In the genomic region with DNA sequence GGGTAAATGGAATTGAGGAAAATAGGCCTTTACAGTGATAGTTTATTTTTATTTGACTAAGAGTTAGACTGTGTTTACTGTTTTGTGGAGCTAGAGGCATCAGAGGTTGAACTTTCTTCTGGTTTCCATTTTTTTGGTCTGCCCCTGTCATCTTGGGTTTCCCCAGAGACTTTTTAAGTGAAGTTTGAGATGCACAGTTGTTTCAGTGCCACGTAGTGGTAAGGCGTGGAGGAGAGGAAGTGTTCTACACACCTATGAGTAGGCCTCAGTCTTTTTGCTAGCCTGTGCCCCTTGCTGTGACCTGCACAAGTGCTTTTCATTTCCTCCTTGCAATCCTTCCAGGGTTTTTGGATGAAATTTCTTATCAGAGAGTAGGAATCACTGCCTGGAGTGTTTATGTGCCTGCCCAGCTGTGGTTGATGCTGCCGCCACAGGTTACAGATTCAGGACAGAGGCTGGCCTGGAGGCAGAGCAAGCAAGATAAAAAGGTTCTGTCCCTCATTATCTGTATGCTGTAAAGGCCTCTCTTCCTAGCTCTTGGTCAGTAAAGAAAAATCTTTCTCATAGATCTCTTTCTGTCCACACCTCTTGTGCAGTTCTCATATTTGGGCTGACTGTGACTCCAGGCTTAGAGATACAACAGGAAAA, we compare ENCODE assay signal across 14 cellular contexts. TPM values are rescaled to one million over a fixed set of nuclear protein-coding genes. Genes with fewer than 3 reads are reported as not detected.
DNase-seq lines count a peak whose midpoint lies in the region; ATAC-seq and TF ChIP-seq lines count a peak whose summit lies in the region.
"Had no signal": no experiment of that assay in that cellular context is flagged by ENCODE, and none has a peak within 500 bp of the region (broad histone marks: within the 10 kb centered on the region; RNA-seq: fewer than 3 reads in every experiment).

No MANE protein-coding gene starts in this region.

- no peak for TF ChIP-seq POLR2A in esophagus squamous epithelium (IDR thresholded peaks at IDR 0.05)

- peak; percentile 83 for ATAC-seq in GM19035 (IDR thresholded peaks at IDR 0.05; ENCODE audit: unreplicated experiment)
- peak; percentile 96 for ATAC-seq in HG02973 (IDR thresholded peaks at IDR 0.05; ENCODE audit: unreplicated experiment)

- H3K27me3 ChIP-seq in esophagus squamous epithelium: no peaks in the 10 kb centered on the region
- H3K27me3 ChIP-seq: BE2C had no signal

- no peak overlapping the region for H3K4me3 Mint-ChIP-seq in activated CD4-positive, alpha-beta memory T cell treated with anti-CD3 and anti-CD28 coated beads for 36 hours

- 69 to 90% methylated on average over 2 to 3 of the region's 3 CpGs for WGBS in esophagus squamous epithelium, 2 donors

- H3K27ac Mint-ChIP-seq in activated CD4-positive, alpha-beta memory T cell treated with anti-CD3 and anti-CD28 coated beads for 36 hours: peak overlapping the region; percentile 13

- H3K27me3 Mint-ChIP-seq in activated CD4-positive, alpha-beta memory T cell treated with anti-CD3 and anti-CD28 coated beads for 36 hours: no peaks in the 10 kb centered on the region

- no peaks in the 10 kb centered on the region for H3K36me3 Mint-ChIP-seq in activated CD4-positive, alpha-beta memory T cell treated with anti-CD3 and anti-CD28 coated beads for 36 hours

- no peak overlapping the region for H3K4me3 ChIP-seq in esophagus squamous epithelium

- H3K4me1 Mint-ChIP-seq in activated CD4-positive, alpha-beta memory T cell treated with anti-CD3 and anti-CD28 coated beads for 36 hours (ENCODE audit: low read depth): peaks cover 6% of the 10 kb centered on the region

- no peak overlapping the region for H3K27ac ChIP-seq in esophagus squamous epithelium
- H3K27ac ChIP-seq: WERI-Rb-1 had no signal

- no peaks in the 10 kb centered on the region for H3K9me3 ChIP-seq in esophagus squamous epithelium
- H3K9me3 ChIP-seq: BE2C had no signal

- peak; percentile 19 for DNase-seq in GM10248 (ENCODE audit: extremely low spot score)
- peak; percentile 29 for DNase-seq in activated CD4-positive, alpha-beta memory T cell treated with anti-CD3 and anti-CD28 coated beads for 36 hours
- DNase-seq in DMS 273 treated with DMSO at 0.1 percent for 48 hours (lab: John Stamatoyannopoulos, UW): no peak
- DNase-seq in esophagus squamous epithelium (lab: John Stamatoyannopoulos, UW): no peak
- no peak for DNase-seq in cerebellar nuclear complex (lab: John Stamatoyannopoulos, UW)
- DNase-seq in stimulated activated CD4-positive, alpha-beta T cell treated with anti-CD3 and anti-CD28 coated beads, Interleukin-1b, Interleukin-23, amount 100 ng/mL, for 48 hours: no peak
- DNase-seq: BE2C; NCI-H1092; stimulated activated CD4-positive, alpha-beta T cell treated with anti-CD3 and anti-CD28 coated beads, Interleukin-2, amount 100 ng/mL, for 24 hours; WERI-Rb-1 had no signal

- no peaks in the 10 kb centered on the region for H3K4me1 ChIP-seq in esophagus squamous epithelium
- H3K4me1 ChIP-seq: BE2C had no signal

- POLR2A ChIA-PET in GM10248 (lab: Yijun Ruan, JAX): interaction anchor here (0.5 kb wide), 1 partner anchor 12 kb away, joined by 3 read pairs; no protein-coding TSS in a partner anchor
- POLR2A ChIA-PET in activated CD4-positive, alpha-beta memory T cell treated with anti-CD3 and anti-CD28 coated beads for 36 hours (lab: Charles Lee): no interaction called here

- no peaks in the 10 kb centered on the region for H3K36me3 ChIP-seq in esophagus squamous epithelium
- H3K36me3 ChIP-seq: BE2C, WERI-Rb-1 had no signal

- intact Hi-C loops in activated CD4-positive, alpha-beta memory T cell treated with anti-CD3 and anti-CD28 coated beads for 36 hours (cut with micrococcal nuclease): no loop called here
- intact Hi-C loops in esophagus squamous epithelium (cut with DNase I): no loop called here

- CTCF ChIA-PET in GM10248 (lab: Yijun Ruan, JAX): interaction anchor here (1.9 kb wide), 1 partner anchor 22 kb away, joined by 4 read pairs; no protein-coding TSS in a partner anchor
- CTCF ChIA-PET in activated CD4-positive, alpha-beta memory T cell treated with anti-CD3 and anti-CD28 coated beads for 36 hours (lab: Charles Lee): no interaction called here

- TF ChIP-seq CTCF in GM10248 (IDR thresholded peaks at IDR 0.05; ENCODE audit: control extremely low read depth, extremely low read depth, low read depth, missing control alignments) (peak; percentile 24), esophagus squamous epithelium (IDR thresholded peaks at IDR 0.05) (no peak)

- peaks cover 8% of the 10 kb centered on the region for H3K9me3 Mint-ChIP-seq in activated CD4-positive, alpha-beta memory T cell treated with anti-CD3 and anti-CD28 coated beads for 36 hours

RNA-seq across cellular contexts. Expression of a gene that starts 12.5 kb away (rescaled TPM):
- not detected for total RNA-seq in activated CD4-positive, alpha-beta memory T cell treated with anti-CD3 and anti-CD28 coated beads for 36 hours
- not detected for total RNA-seq in esophagus squamous epithelium
- total RNA-seq: endothelial cell of umbilical vein, temporal lobe had no signal

RNA-seq across cellular contexts. Expression of a gene that starts 21.4 kb away (rescaled TPM):
- total RNA-seq in activated CD4-positive, alpha-beta memory T cell treated with anti-CD3 and anti-CD28 coated beads for 36 hours: 10 to 100 TPM; 32.4 to 33.7 TPM
- 10 to 100 TPM; 12.7 to 23.3 (median 19.0) TPM for total RNA-seq in esophagus squamous epithelium

RNA-seq across cellular contexts. Expression of a gene that starts 35.9 kb away (rescaled TPM):
- not detected for total RNA-seq in activated CD4-positive, alpha-beta memory T cell treated with anti-CD3 and anti-CD28 coated beads for 36 hours
- total RNA-seq in esophagus squamous epithelium: not detected
- total RNA-seq: endothelial cell of umbilical vein, temporal lobe had no signal

Comparison
In these comparisons a context has a peak if more than half of its experiments do, and no peak if none do; other contexts are left out.
1. DNase-seq: peak in GM10248 (single experiment) and activated CD4-positive, alpha-beta memory T cell treated with anti-CD3 and anti-CD28 coated beads for 36 hours (single experiment); none in DMS 273 treated with DMSO at 0.1 percent for 48 hours (single experiment), esophagus squamous epithelium (single experiment), cerebellar nuclear complex (0 of 2) and stimulated activated CD4-positive, alpha-beta T cell treated with anti-CD3 and anti-CD28 coated beads, Interleukin-1b, Interleukin-23, amount 100 ng/mL, for 48 hours (single experiment).